In genomic region chr3:141915016-141915415, GRCh38 we compare ENCODE assay signal across 1 cellular context.
TF ChIP-seq lines count a peak whose summit lies in the region.

No MANE protein-coding gene starts in this region.

TF ChIP-seq in WTC11, 78 proteins besides CTCF, POLR2A, EP300 and RAD21 (continued from another document):
- TF ChIP-seq ZNF121 (CRISPR knock-in tag; IDR thresholded peaks at IDR 0.05) (no peak), USF1 (CRISPR knock-in tag; IDR thresholded peaks at IDR 0.05) (no peak), RORB (CRISPR knock-in tag; IDR thresholded peaks at IDR 0.05) (no peak), MYBL2 (CRISPR knock-in tag; IDR thresholded peaks at IDR 0.05) (no peak), PRDM15 (CRISPR knock-in tag; IDR thresholded peaks at IDR 0.05) (no peak), SMAD4 (CRISPR knock-in tag; IDR thresholded peaks at IDR 0.05) (no peak), ARID4B (CRISPR knock-in tag; IDR thresholded peaks at IDR 0.05; ENCODE audit: borderline replicate concordance) (no peak), MAX (CRISPR knock-in tag; IDR thresholded peaks at IDR 0.05) (no peak), IRF1 (CRISPR knock-in tag; IDR thresholded peaks at IDR 0.05) (no peak), SMAD3 (CRISPR knock-in tag; IDR thresholded peaks at IDR 0.05; ENCODE audit: borderline replicate concordance) (no peak), GRHL2 (CRISPR knock-in tag; IDR thresholded peaks at IDR 0.05; ENCODE audit: insufficient replicate concordance, severe bottlenecking) (no peak), MXD4 (CRISPR knock-in tag; IDR thresholded peaks at IDR 0.05; ENCODE audit: borderline replicate concordance) (no peak), FOXJ3 (CRISPR knock-in tag; IDR thresholded peaks at IDR 0.05; ENCODE audit: borderline replicate concordance) (no peak), E2F4 (CRISPR knock-in tag; IDR thresholded peaks at IDR 0.05; ENCODE audit: borderline replicate concordance, low read depth) (no peak), ETV6 (CRISPR knock-in tag; IDR thresholded peaks at IDR 0.05) (no peak)
